Comparison of ENCODE assay signal across 10 cellular contexts in genomic region chr18:46660955-46661749, GRCh38. TPM values are rescaled to one million over a fixed set of nuclear protein-coding genes. Genes with fewer than 3 reads are reported as not detected.
DNase-seq lines count a peak whose midpoint lies in the region; ATAC-seq and TF ChIP-seq lines count a peak whose summit lies in the region.
"Had no signal": no experiment of that assay in that cellular context is flagged by ENCODE, and none has a peak within 500 bp of the region (broad histone marks: within the 10 kb centered on the region; RNA-seq: fewer than 3 reads in every experiment).

No MANE protein-coding gene starts in this region.

- H3K9me3 Mint-ChIP-seq in activated CD4-positive, alpha-beta T cell treated with anti-CD3 and anti-CD28 coated beads for 36 hours (ENCODE audit: low read depth) = no peaks in the 10 kb centered on the region

- H3K4me3 ChIP-seq in WERI-Rb-1 (ENCODE audit: low read depth, low read length) (no peak overlapping the region), skeletal muscle tissue (ENCODE audit: low read length in 3 of 3) (no peak overlapping the region)

- H3K4me1 Mint-ChIP-seq in activated CD4-positive, alpha-beta T cell treated with anti-CD3 and anti-CD28 coated beads for 36 hours = no peaks in the 10 kb centered on the region

- peaks cover 0 to 6% (median 2%) of the 10 kb centered on the region in 3 donors for H3K4me1 ChIP-seq in skeletal muscle tissue (ENCODE audit: control insufficient read depth in 3 of 3, insufficient read depth in 3 of 3, low read length in 3 of 3)

- peak; percentile 16 for DNase-seq in NCI-H1092 treated with DMSO at 0.1 percent for 48 hours (lab: John Stamatoyannopoulos, UW)
- no peak for DNase-seq in NCI-H1092 (lab: John Stamatoyannopoulos, UW)
- peak; percentile 67 for DNase-seq in WERI-Rb-1
- DNase-seq in hippocampal formation (lab: John Stamatoyannopoulos, UW) = peak; percentile 80 to 82
- DNase-seq in activated CD8-positive, alpha-beta memory T cell treated with anti-CD3 and anti-CD28 coated beads, Interleukin-2, amount 50 U/mL, for 4 hours = no peak
- DNase-seq in activated effector memory CD4-positive, alpha-beta T cell treated with anti-CD3 and anti-CD28 coated beads, Interleukin-2, amount 50 U/mL, for 16 hours = no peak
- DNase-seq in activated CD4-positive, alpha-beta T cell treated with anti-CD3 and anti-CD28 coated beads for 36 hours = no peak
- DNase-seq: 8988T; activated CD4-positive, CD25-positive, alpha-beta regulatory T cell treated with anti-CD3 and anti-CD28 coated beads, Interleukin-2, amount 50 U/mL, for 72 hours had no signal

- H3K27ac ChIP-seq in WERI-Rb-1 = no peak overlapping the region
- peak overlapping the region; percentile 25 for H3K27ac ChIP-seq in skeletal muscle tissue (ENCODE audit: low read depth, low read length)

- peaks cover 2% of the 10 kb centered on the region for H3K9me3 ChIP-seq in WERI-Rb-1 (ENCODE audit: severe bottlenecking)
- no peaks in the 10 kb centered on the region for H3K9me3 ChIP-seq in skeletal muscle tissue (ENCODE audit: control insufficient read depth in 3 of 3, low read length in 3 of 3)

- H3K36me3 Mint-ChIP-seq in activated CD4-positive, alpha-beta T cell treated with anti-CD3 and anti-CD28 coated beads for 36 hours (ENCODE audit: low read depth) = no peaks in the 10 kb centered on the region

- no peak overlapping the region for H3K27ac Mint-ChIP-seq in activated CD4-positive, alpha-beta T cell treated with anti-CD3 and anti-CD28 coated beads for 36 hours

- no peaks in the 10 kb centered on the region for H3K27me3 Mint-ChIP-seq in activated CD4-positive, alpha-beta T cell treated with anti-CD3 and anti-CD28 coated beads for 36 hours

- H3K4me3 Mint-ChIP-seq in activated CD4-positive, alpha-beta T cell treated with anti-CD3 and anti-CD28 coated beads for 36 hours = no peak overlapping the region

- intact Hi-C loops in activated CD4-positive, alpha-beta T cell treated with anti-CD3 and anti-CD28 coated beads for 36 hours (cut with DNase I, micrococcal nuclease) = no loop called here

- POLR2A ChIA-PET in activated CD4-positive, alpha-beta T cell treated with anti-CD3 and anti-CD28 coated beads for 36 hours (lab: Charles Lee) = no interaction called here

- no peak overlapping the region for H3K9ac ChIP-seq in skeletal muscle tissue (ENCODE audit: low read depth in 1 of 3, low read length in 3 of 3)

- H3K36me3 ChIP-seq in WERI-Rb-1 (no peaks in the 10 kb centered on the region), skeletal muscle tissue (ENCODE audit: control insufficient read depth in 3 of 3, insufficient read depth in 3 of 3, low read length in 3 of 3) (no peaks in the 10 kb centered on the region)

- no peak for TF ChIP-seq CTCF in WERI-Rb-1 (IDR thresholded peaks at IDR 0.05; ENCODE audit: low read depth, low read length)

- ATAC-seq in activated CD4-positive, alpha-beta T cell treated with anti-CD3 and anti-CD28 coated beads for 36 hours = no peak

- CTCF ChIA-PET in activated CD4-positive, alpha-beta T cell treated with anti-CD3 and anti-CD28 coated beads for 36 hours (lab: Charles Lee) = interaction anchor here (0.8 to 7.8 kb wide), 8 partner anchors 10 to 513 kb away, joined by 3 to 84 read pairs (median 4); a partner anchor contains a TSS

- H3K27me3 ChIP-seq in WERI-Rb-1 (ENCODE audit: insufficient read depth, low read depth, severe bottlenecking) (no peaks in the 10 kb centered on the region), skeletal muscle tissue (ENCODE audit: control insufficient read depth in 3 of 3, insufficient read depth in 3 of 3, low read length in 3 of 3) (no peaks in the 10 kb centered on the region)

RNA-seq across cellular contexts. Expression of gene LOXHD1, which starts 4.1 kb away (rescaled TPM):
- 1.6 TPM for total RNA-seq in skeletal muscle tissue
- total RNA-seq in activated CD4-positive, alpha-beta T cell treated with anti-CD3 and anti-CD28 coated beads for 36 hours = under 1 TPM; 0.05 to 0.07 TPM

Comparison
In these comparisons a context has a peak if more than half of its experiments do, and no peak if none do; other contexts are left out.
1. DNase-seq: peak in NCI-H1092 treated with DMSO at 0.1 percent for 48 hours (single experiment), WERI-Rb-1 (single experiment) and hippocampal formation (2 of 2); none in NCI-H1092 (single experiment), activated CD8-positive, alpha-beta memory T cell treated with anti-CD3 and anti-CD28 coated beads, Interleukin-2, amount 50 U/mL, for 4 hours (single experiment), activated effector memory CD4-positive, alpha-beta T cell treated with anti-CD3 and anti-CD28 coated beads, Interleukin-2, amount 50 U/mL, for 16 hours (single experiment) and activated CD4-positive, alpha-beta T cell treated with anti-CD3 and anti-CD28 coated beads for 36 hours (single experiment).